In genomic region chr12:14904854-14905253, GRCh38 we compare ENCODE assay signal across 20 cellular contexts. TPM values are rescaled to one million over a fixed set of nuclear protein-coding genes. Genes with fewer than 3 reads are reported as not detected.
DNase-seq lines count a peak whose midpoint lies in the region; ATAC-seq, FAIRE-seq and TF ChIP-seq lines count a peak whose summit lies in the region.
"Had no signal": no experiment of that assay in that cellular context is flagged by ENCODE, and none has a peak within 500 bp of the region (broad histone marks: within the 10 kb centered on the region; RNA-seq: fewer than 3 reads in every experiment).

No MANE protein-coding gene starts in this region.

- no peaks in the 10 kb centered on the region for H3K27me3 ChIP-seq in CD4-positive, CD25-positive, alpha-beta regulatory T cell (ENCODE audit: control insufficient read depth, insufficient read depth, low read length)
- H3K27me3 ChIP-seq in ascending aorta (no peaks in the 10 kb centered on the region), keratinocyte (ENCODE audit: control insufficient read depth, extremely low read depth, insufficient read depth, low read length) (no peaks in the 10 kb centered on the region)
- H3K27me3 ChIP-seq: ovary had no signal

- no peak for ATAC-seq in CD4-positive, CD25-positive, alpha-beta regulatory T cell (ENCODE audit: low read depth in 2 of 2)
- ATAC-seq: HepG2 had no signal

- peak overlapping the region; percentile 55 for H3K4me2 ChIP-seq in keratinocyte (ENCODE audit: control insufficient read depth, extremely low read depth, insufficient read depth, low read depth, low read length)
- H3K4me2 ChIP-seq: smooth muscle cell had no signal

- peaks cover 3% of the 10 kb centered on the region for H3K4me1 ChIP-seq in CD4-positive, CD25-positive, alpha-beta regulatory T cell (ENCODE audit: control insufficient read depth, insufficient read depth, low read length, poor library complexity, severe bottlenecking)
- H3K4me1 ChIP-seq in ascending aorta (peaks cover 0 to 15% of the 10 kb centered on the region in 2 donors), keratinocyte (ENCODE audit: control insufficient read depth, extremely low read depth, insufficient read depth, low read length) (peaks cover 16% of the 10 kb centered on the region)

- dilution Hi-C loops in keratinocyte (cut with MboI; ENCODE audit: extremely low pct_ligation_motif_present, low sequenced_read_pairs): no loop called here

- no peak overlapping the region for H3K9ac ChIP-seq in keratinocyte (ENCODE audit: control insufficient read depth, extremely low read depth, insufficient read depth, low read length)

- no peaks in the 10 kb centered on the region for H3K9me3 ChIP-seq in CD4-positive, CD25-positive, alpha-beta regulatory T cell (ENCODE audit: control insufficient read depth in 2 of 2, low read length in 2 of 2)
- H3K9me3 ChIP-seq in ascending aorta: no peaks in the 10 kb centered on the region
- H3K9me3 ChIP-seq in keratinocyte (ENCODE audit: control insufficient read depth, low read depth, low read length): no peaks in the 10 kb centered on the region
- H3K9me3 ChIP-seq: ovary had no signal

- H3K36me3 ChIP-seq in CD4-positive, CD25-positive, alpha-beta regulatory T cell (ENCODE audit: control insufficient read depth, insufficient read depth, low read length): peaks cover 6% of the 10 kb centered on the region
- no peaks in the 10 kb centered on the region for H3K36me3 ChIP-seq in ascending aorta
- no peaks in the 10 kb centered on the region for H3K36me3 ChIP-seq in keratinocyte (ENCODE audit: control insufficient read depth in 2 of 2, extremely low read depth in 1 of 2, insufficient read depth in 2 of 2, low read length in 2 of 2)
- H3K36me3 ChIP-seq: ovary had no signal

- DNase-seq in CD4-positive, CD25-positive, alpha-beta regulatory T cell: no peak
- DNase-seq in ascending aorta (ENCODE audit: low spot score in 2 of 2): no peak
- DNase-seq in keratinocyte (ENCODE audit: low read depth, low spot score): no peak
- no peak for DNase-seq in UCSD-AML1 (lab: John Stamatoyannopoulos, UW; ENCODE audit: unreplicated experiment)
- no peak for DNase-seq in stimulated activated CD4-positive, alpha-beta T cell treated with anti-CD3 and anti-CD28 coated beads, Interleukin-12 subunit alpha, Interleukin-12 subunit beta, amount 100 ng/mL, for 4 hours
- no peak for DNase-seq in NCI-H748 (lab: John Stamatoyannopoulos, UW; ENCODE audit: unreplicated experiment)
- DNase-seq in Kasumi-1 (lab: John Stamatoyannopoulos, UW): no peak
- DNase-seq: activated CD4-positive, alpha-beta memory T cell treated with anti-CD3 and anti-CD28 coated beads for 36 hours; activated naive CD4-positive, alpha-beta T cell treated with anti-CD3 and anti-CD28 coated beads, Interleukin-2, amount 50 U/mL, for 16 hours; activated T-cell treated with anti-CD3 and anti-CD28 coated beads, Interleukin-2, amount 50 U/mL, for 1 hour; CD8-positive, alpha-beta memory T cell; NCI-H146 had no signal

- H3K27ac Mint-ChIP-seq in CD4-positive, CD25-positive, alpha-beta regulatory T cell: peak overlapping the region in 2 of 3 donors; percentile 79 to 85
- H3K27ac Mint-ChIP-seq: activated CD4-positive, alpha-beta memory T cell treated with anti-CD3 and anti-CD28 coated beads for 36 hours had no signal

- H3K9me1 ChIP-seq in keratinocyte (ENCODE audit: control insufficient read depth, extremely low read depth, insufficient read depth, low read length): no peaks in the 10 kb centered on the region

- H3K27ac ChIP-seq in CD4-positive, CD25-positive, alpha-beta regulatory T cell (ENCODE audit: insufficient read depth, low read length, poor library complexity, severe bottlenecking): no peak overlapping the region
- H3K27ac ChIP-seq in ascending aorta (peak overlapping the region; percentile 73 to 75), keratinocyte (ENCODE audit: control insufficient read depth, insufficient read depth, low read length) (no peak overlapping the region), skin epidermis (peak overlapping the region in 15 of 21 experiments; percentile 13 to 76 (median 56))
- H3K27ac ChIP-seq: ovary had no signal

- H3K9me3 Mint-ChIP-seq in CD4-positive, CD25-positive, alpha-beta regulatory T cell: peaks cover 0 to 3% (median 0%) of the 10 kb centered on the region in 7 donors
- H3K9me3 Mint-ChIP-seq: activated CD4-positive, alpha-beta memory T cell treated with anti-CD3 and anti-CD28 coated beads for 36 hours; CD8-positive, alpha-beta memory T cell had no signal

- peaks cover 40% of the 10 kb centered on the region for H3K36me3 Mint-ChIP-seq in CD4-positive, CD25-positive, alpha-beta regulatory T cell

- FAIRE-seq in keratinocyte (lab: Jason Lieb, UNC): no peak
- FAIRE-seq: H54, HepG2 had no signal

- intact Hi-C loops in ascending aorta (cut with DNase I): no loop called here

- H4K20me1 ChIP-seq in keratinocyte (ENCODE audit: control insufficient read depth, extremely low read depth, insufficient read depth, low read length): no peaks in the 10 kb centered on the region

- no peaks in the 10 kb centered on the region for H3K79me2 ChIP-seq in keratinocyte (ENCODE audit: control insufficient read depth, insufficient read depth, low read length)

- H2AFZ ChIP-seq in keratinocyte (ENCODE audit: control insufficient read depth, low read length): peak overlapping the region; percentile 79

- peak overlapping the region; percentile 20 for H3K4me3 ChIP-seq in CD4-positive, CD25-positive, alpha-beta regulatory T cell (ENCODE audit: low read depth, low read length)
- H3K4me3 ChIP-seq in ascending aorta: peak overlapping the region in 1 of 2 donors; percentile 16
- peak overlapping the region in 2 of 3 experiments; percentile 9 to 19 for H3K4me3 ChIP-seq in keratinocyte (ENCODE audit: control insufficient read depth in 2 of 3, extremely low read depth in 1 of 3, insufficient read depth in 2 of 3, low read depth in 1 of 3, low read length in 3 of 3)
- no peak overlapping the region for H3K4me3 ChIP-seq in skin epidermis
- H3K4me3 ChIP-seq: ovary, smooth muscle cell had no signal

- no peak for TF ChIP-seq CTCF in ascending aorta (IDR thresholded peaks at IDR 0.05)
- no peak for TF ChIP-seq CTCF in keratinocyte (optimal IDR thresholded peaks at IDR 0.05 in 1 of 3, IDR thresholded peaks at IDR 0.05 in 1 of 3, conservative IDR thresholded peaks at IDR 0.05 in 1 of 3; ENCODE audit: extremely low read depth in 1 of 3, insufficient read depth in 2 of 3, low read length in 3 of 3)

- no peaks in the 10 kb centered on the region for H3K27me3 Mint-ChIP-seq in CD4-positive, CD25-positive, alpha-beta regulatory T cell
- H3K27me3 Mint-ChIP-seq: activated CD4-positive, alpha-beta memory T cell treated with anti-CD3 and anti-CD28 coated beads for 36 hours; CD8-positive, alpha-beta memory T cell had no signal

- peak overlapping the region in 1 of 4 donors; percentile 11 for H3K4me3 Mint-ChIP-seq in CD4-positive, CD25-positive, alpha-beta regulatory T cell
- H3K4me3 Mint-ChIP-seq: activated CD4-positive, alpha-beta memory T cell treated with anti-CD3 and anti-CD28 coated beads for 36 hours; CD8-positive, alpha-beta memory T cell had no signal

- H3K4me1 Mint-ChIP-seq in CD4-positive, CD25-positive, alpha-beta regulatory T cell: peaks cover 13 to 38% (median 18%) of the 10 kb centered on the region in 4 donors

RNA-seq across cellular contexts. Expression of gene MGP, which starts 19.2 kb away (rescaled TPM):
- total RNA-seq in CD4-positive, CD25-positive, alpha-beta regulatory T cell: 2.6 TPM
- under 1 TPM in 2 of 4 donors, not detected in 2; 0.59 to 0.64 TPM for polyA plus RNA-seq in CD4-positive, CD25-positive, alpha-beta regulatory T cell
- 3,618 TPM for total RNA-seq in ascending aorta
- polyA plus RNA-seq in keratinocyte: 0.24 to 0.33 TPM (median 0.31 TPM) in 3 replicates
- 0.62 TPM for polyA plus RNA-seq in keratinocyte (2011; ENCODE audit: low read depth)
- polyA plus RNA-seq in keratinocyte (2011; cell fraction: cytosol; rRNA removed): 0.39 and 0.72 TPM in 2 replicates
- 0.42 and 0.72 TPM in 2 replicates for polyA plus RNA-seq in keratinocyte (2011; cell fraction: nucleus; rRNA removed)
- polyA plus RNA-seq in keratinocyte (2012; ENCODE audit: low replicate concordance): 0.23 and 0.50 TPM in 2 replicates
- polyA minus RNA-seq in keratinocyte: not detected in 3 replicates
- polyA minus RNA-seq in keratinocyte (2011; cell fraction: cytosol; rRNA and poly(A)+ RNA removed): not detected
- not detected in 2 replicates for polyA minus RNA-seq in keratinocyte (2011; cell fraction: nucleus; rRNA and poly(A)+ RNA removed)
- total RNA-seq: activated CD4-positive, alpha-beta memory T cell treated with anti-CD3 and anti-CD28 coated beads for 36 hours; CD8-positive, alpha-beta memory T cell; HepG2 had no signal
- polyA plus RNA-seq: CD8-positive, alpha-beta memory T cell; HepG2 had no signal

RNA-seq across cellular contexts. Expression of gene ERP27, which starts 33.5 kb away (rescaled TPM):
- total RNA-seq in CD4-positive, CD25-positive, alpha-beta regulatory T cell: 25.4 TPM
- polyA plus RNA-seq in CD4-positive, CD25-positive, alpha-beta regulatory T cell: 1 to 10 TPM; 5.3 to 8.0 (median 6.2) TPM
- not detected for total RNA-seq in ascending aorta
- polyA plus RNA-seq in keratinocyte: 0.06 to 0.18 TPM (median 0.17 TPM) in 3 replicates
- 0.60 TPM for polyA plus RNA-seq in keratinocyte (2011; ENCODE audit: low read depth)
- 0.10 and 0.19 TPM in 2 replicates for polyA plus RNA-seq in keratinocyte (2011; cell fraction: cytosol; rRNA removed)
- polyA plus RNA-seq in keratinocyte (2011; cell fraction: nucleus; rRNA removed): 0.15 and 0.23 TPM in 2 replicates
- 0.05 and 0.93 TPM in 2 replicates for polyA plus RNA-seq in keratinocyte (2012; ENCODE audit: low replicate concordance)
- 0.10 to 0.33 TPM in 2 of 3 replicates, not detected in the other for polyA minus RNA-seq in keratinocyte
- not detected for polyA minus RNA-seq in keratinocyte (2011; cell fraction: cytosol; rRNA and poly(A)+ RNA removed)
- polyA minus RNA-seq in keratinocyte (2011; cell fraction: nucleus; rRNA and poly(A)+ RNA removed): 0.47 TPM in 1 of 2 replicates, not detected in the other
- total RNA-seq: glomerular endothelial cell, M059J had no signal
- polyA plus RNA-seq: AG04450 had no signal

RNA-seq across cellular contexts. Expression of gene ARHGDIB, which starts 56.5 kb away (rescaled TPM):
- 1,263 TPM for total RNA-seq in CD4-positive, CD25-positive, alpha-beta regulatory T cell
- polyA plus RNA-seq in CD4-positive, CD25-positive, alpha-beta regulatory T cell: 1,000 to 10,000 TPM; 3,550 to 4,641 (median 3,982) TPM
- 87.1 TPM for total RNA-seq in ascending aorta
- polyA plus RNA-seq in keratinocyte: 78.5 to 190 TPM (median 164 TPM) in 3 replicates
- 12.4 TPM for polyA plus RNA-seq in keratinocyte (2011; ENCODE audit: low read depth)
- polyA plus RNA-seq in keratinocyte (2011; cell fraction: cytosol; rRNA removed): 127 and 160 TPM in 2 replicates
- polyA plus RNA-seq in keratinocyte (2011; cell fraction: nucleus; rRNA removed): 67.0 and 69.6 TPM in 2 replicates
- 26.7 and 109 TPM in 2 replicates for polyA plus RNA-seq in keratinocyte (2012; ENCODE audit: low replicate concordance)
- polyA minus RNA-seq in keratinocyte: 113 to 158 TPM (median 147 TPM) in 3 replicates
- polyA minus RNA-seq in keratinocyte (2011; cell fraction: cytosol; rRNA and poly(A)+ RNA removed): 42.0 TPM
- polyA minus RNA-seq in keratinocyte (2011; cell fraction: nucleus; rRNA and poly(A)+ RNA removed): 13.4 and 19.9 TPM in 2 replicates

Comparison
In these comparisons a context has a peak if more than half of its experiments do, and no peak if none do; other contexts are left out.
1. H3K27ac ChIP-seq: peak in ascending aorta (2 of 2) and skin epidermis (15 of 21); none in CD4-positive, CD25-positive, alpha-beta regulatory T cell (single experiment) and keratinocyte (single experiment).
2. H3K4me3 ChIP-seq: peak in CD4-positive, CD25-positive, alpha-beta regulatory T cell (single experiment) and keratinocyte (2 of 3); none in skin epidermis (0 of 7).
3. RNA of gene MGP, which starts 19.2 kb away (total RNA-seq): 3,618 TPM in ascending aorta (single experiment); 2.6 TPM in CD4-positive, CD25-positive, alpha-beta regulatory T cell (single experiment); every median in the first group is over 1,000 times any median in the second.
4. RNA of gene ERP27, which starts 33.5 kb away (total RNA-seq): 25.4 TPM in CD4-positive, CD25-positive, alpha-beta regulatory T cell (single experiment); not detected in ascending aorta (single experiment); every median in the first group is over 10 times any median in the second.
5. RNA of gene ARHGDIB, which starts 56.5 kb away (total RNA-seq): 1,263 TPM in CD4-positive, CD25-positive, alpha-beta regulatory T cell (single experiment); 87.1 TPM in ascending aorta (single experiment); every median in the first group is over 10 times any median in the second.